ENCODE assay signal across 1 cellular context in genomic region chr14:91891721-91892220, GRCh38.
TF ChIP-seq lines count a peak whose summit lies in the region.

No MANE protein-coding gene starts in this region.

TF ChIP-seq in WTC11, 78 proteins besides CTCF, POLR2A, EP300 and RAD21 (continued from another document):
- TF ChIP-seq ATF2 (CRISPR knock-in tag; IDR thresholded peaks at IDR 0.05; ENCODE audit: borderline replicate concordance, low read depth), result no peak
- TF ChIP-seq ZNF219 (CRISPR knock-in tag; IDR thresholded peaks at IDR 0.05; ENCODE audit: borderline replicate concordance), result no peak
- no peak for TF ChIP-seq EMX1 (CRISPR knock-in tag; IDR thresholded peaks at IDR 0.05)
- no peak for TF ChIP-seq GRHL2 (CRISPR knock-in tag; IDR thresholded peaks at IDR 0.05; ENCODE audit: insufficient replicate concordance, severe bottlenecking)
- TF ChIP-seq ZNF121 (CRISPR knock-in tag; IDR thresholded peaks at IDR 0.05), result no peak
- TF ChIP-seq FOXP1 (CRISPR knock-in tag; IDR thresholded peaks at IDR 0.05; ENCODE audit: borderline replicate concordance), result no peak
- no peak for TF ChIP-seq NR1H2 (CRISPR knock-in tag; IDR thresholded peaks at IDR 0.05)
- TF ChIP-seq SOX15 (CRISPR knock-in tag; IDR thresholded peaks at IDR 0.05), result no peak
